ENCODE assay signal across 16 cellular contexts in the genomic region with DNA sequence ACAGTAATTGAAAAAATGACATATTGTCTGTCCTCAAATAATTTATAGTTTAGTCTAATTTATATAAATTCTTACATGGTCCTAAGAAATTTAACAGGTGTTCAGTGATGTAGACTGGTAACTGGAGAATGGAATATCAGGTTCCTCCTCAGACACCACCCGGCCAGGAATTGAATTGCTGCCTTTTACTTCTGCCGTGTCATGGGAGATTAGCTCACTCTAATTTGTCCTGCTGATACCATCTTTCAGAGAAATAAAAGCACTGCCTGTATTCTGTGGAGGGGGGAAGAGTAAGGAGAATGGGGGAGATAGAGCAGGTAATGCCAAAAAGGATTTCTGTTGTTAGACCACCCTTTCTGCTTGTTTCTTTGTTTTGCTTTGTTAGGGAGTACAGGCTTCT.
"Had no signal": no experiment of that assay in that cellular context is flagged by ENCODE, and none has a peak within 500 bp of the region (broad histone marks: within the 10 kb centered on the region; RNA-seq: fewer than 3 reads in every experiment).

No MANE protein-coding gene starts in this region.

- H3K9me3 ChIP-seq: esophagus squamous epithelium, ovary, right lobe of liver, thoracic aorta had no signal

- ATAC-seq: activated CD8-positive, alpha-beta T cell treated with anti-CD3 and anti-CD28 coated beads for 36 hours; activated naive CD4-positive, alpha-beta T cell treated with anti-CD3 and anti-CD28 coated beads, Interleukin-2, amount 50 U/mL, for 72 hours; left ventricle myocardium superior; right lobe of liver had no signal

- H3K36me3 ChIP-seq: esophagus squamous epithelium, ovary, right lobe of liver, thoracic aorta had no signal

- H3K4me1 ChIP-seq: esophagus squamous epithelium, right lobe of liver had no signal

- DNase-seq: activated CD4-positive, alpha-beta T cell treated with anti-CD3 and anti-CD28 coated beads for 4 hours; activated CD8-positive, alpha-beta memory T cell treated with anti-CD3 and anti-CD28 coated beads, Interleukin-2, amount 50 U/mL, for 4 hours; activated CD8-positive, alpha-beta T cell treated with anti-CD3 and anti-CD28 coated beads for 36 hours; activated effector memory CD4-positive, alpha-beta T cell treated with anti-CD3 and anti-CD28 coated beads, Interleukin-2, amount 50 U/mL, for 16 hours; activated T-cell treated with anti-CD3 and anti-CD28 coated beads, Interleukin-2, amount 50 U/mL, for 48 hours; caudate nucleus; esophagus squamous epithelium; hippocampal formation; left ventricle myocardium superior; ovary; right lobe of liver; T-helper 2 cell had no signal

- H3K4me3 Mint-ChIP-seq: activated CD8-positive, alpha-beta T cell treated with anti-CD3 and anti-CD28 coated beads for 36 hours; memory B cell; neural crest cell had no signal

- H3K4me1 Mint-ChIP-seq: memory B cell, neural crest cell had no signal

- H3K27me3 Mint-ChIP-seq: activated CD8-positive, alpha-beta T cell treated with anti-CD3 and anti-CD28 coated beads for 36 hours; memory B cell had no signal

- H3K36me3 Mint-ChIP-seq: activated naive CD4-positive, alpha-beta T cell treated with anti-CD3 and anti-CD28 coated beads, Interleukin-2, amount 50 U/mL, for 72 hours; memory B cell had no signal

- H3K27ac ChIP-seq: esophagus squamous epithelium, ovary, right lobe of liver, thoracic aorta had no signal

- H3K9me3 Mint-ChIP-seq: neural crest cell had no signal

- H3K27me3 ChIP-seq: esophagus squamous epithelium, ovary had no signal

- H3K27ac Mint-ChIP-seq: activated CD8-positive, alpha-beta T cell treated with anti-CD3 and anti-CD28 coated beads for 36 hours; activated naive CD4-positive, alpha-beta T cell treated with anti-CD3 and anti-CD28 coated beads, Interleukin-2, amount 50 U/mL, for 72 hours; memory B cell had no signal

- H3K4me3 ChIP-seq: esophagus squamous epithelium, ovary, right lobe of liver, thoracic aorta had no signal
